29 cellular contexts compared by ENCODE assay signal in genomic region chr17:54976316-54976715, GRCh38.
"Had no signal": no experiment of that assay in that cellular context is flagged by ENCODE, and none has a peak within 500 bp of the region (broad histone marks: within the 10 kb centered on the region; RNA-seq: fewer than 3 reads in every experiment).

No MANE protein-coding gene starts in this region.

- FAIRE-seq: frontal cortex had no signal

- ATAC-seq: activated CD4-positive, alpha-beta T cell treated with anti-CD3 and anti-CD28 coated beads for 36 hours; activated CD8-positive, alpha-beta memory T cell treated with anti-CD3 and anti-CD28 coated beads, Interleukin-2, amount 10 ng/mL, durations not matched to agents 7 days and 5 days; activated CD8-positive, alpha-beta T cell treated with anti-CD3 and anti-CD28 coated beads, Interleukin-2, amount 10 ng/mL, durations not matched to agents 7 days and 5 days; activated naive CD4-positive, alpha-beta T cell treated with anti-CD3 and anti-CD28 coated beads, Interleukin-2, amount 50 U/mL, for 72 hours; activated T-cell treated with anti-CD3 and anti-CD28 coated beads, Interleukin-2, amount 50 U/mL, for 72 hours; esophagus mucosa had no signal

- H3K4me1 ChIP-seq: ascending aorta, breast epithelium had no signal

- H3K27ac ChIP-seq: ascending aorta, breast epithelium, cardiac muscle cell, coronary artery, dorsolateral prefrontal cortex had no signal

- H3K4me3 ChIP-seq: ascending aorta, breast epithelium, cardiac muscle cell, coronary artery, dorsolateral prefrontal cortex had no signal

- H3K27me3 ChIP-seq: ascending aorta, breast epithelium, cardiac muscle cell, dorsolateral prefrontal cortex had no signal

- DNase-seq: activated CD4-positive, alpha-beta memory T cell treated with anti-CD3 and anti-CD28 coated beads for 36 hours; activated CD4-positive, alpha-beta T cell treated with anti-CD3 and anti-CD28 coated beads for 36 hours; activated CD4-positive, alpha-beta T cell treated with anti-CD3 and anti-CD28 coated beads, Interleukin-2, amount 10 ng/mL, durations not matched to agents 24 days and 14 days; activated CD4-positive, CD25-positive, alpha-beta regulatory T cell; activated CD4-positive, CD25-positive, alpha-beta regulatory T cell treated with anti-CD3 and anti-CD28 coated beads, Interleukin-2, amount 50 U/mL, for 72 hours; activated CD8-positive, alpha-beta memory T cell treated with anti-CD3 and anti-CD28 coated beads, Interleukin-2, amount 10 ng/mL, durations not matched to agents 7 days and 5 days; activated CD8-positive, alpha-beta memory T cell treated with anti-CD3 and anti-CD28 coated beads, Interleukin-2, amount 50 U/mL, for 4 hours; activated CD8-positive, alpha-beta T cell treated with anti-CD3 and anti-CD28 coated beads, Interleukin-2, amount 10 ng/mL, durations not matched to agents 7 days and 5 days; activated gamma-delta T cell; activated naive CD4-positive, alpha-beta T cell; activated naive CD4-positive, alpha-beta T cell treated with anti-CD3 and anti-CD28 coated beads, Interleukin-2, amount 10 ng/mL, durations not matched to agents 7 days and 5 days; activated naive CD8-positive, alpha-beta T cell treated with anti-CD3 and anti-CD28 coated beads, Interleukin-2, amount 10 ng/mL, durations not matched to agents 7 days and 5 days; activated T-cell treated with anti-CD3 and anti-CD28 coated beads, Interleukin-2, amount 50 U/mL, for 1 hour; activated T-cell treated with anti-CD3 and anti-CD28 coated beads, Interleukin-2, amount 50 U/mL, for 72 hours; central memory CD4-positive, alpha-beta T cell; dorsolateral prefrontal cortex; effector memory CD4-positive, alpha-beta T cell; endodermal cell; foreskin fibroblast; head of caudate nucleus; hippocampal formation; T1000 had no signal

- H3K36me3 ChIP-seq: ascending aorta, breast epithelium, cardiac muscle cell had no signal
